1 cellular context compared by ENCODE assay signal in genomic region chr3:147713234-147714133, GRCh38.
TF ChIP-seq lines count a peak whose summit lies in the region.

No MANE protein-coding gene starts in this region.

TF ChIP-seq in HepG2, 621 proteins besides CTCF, POLR2A, EP300 and RAD21 (continued from another document):
- TF ChIP-seq SNAPC4 (CRISPR knock-in tag; IDR thresholded peaks at IDR 0.05): no peak
- TF ChIP-seq ZNF788 (CRISPR knock-in tag; IDR thresholded peaks at IDR 0.05; ENCODE audit: borderline replicate concordance): no peak
- no peak for TF ChIP-seq ZHX1 (CRISPR knock-in tag; IDR thresholded peaks at IDR 0.05; ENCODE audit: low read depth)
- TF ChIP-seq ZNF225 (CRISPR knock-in tag; IDR thresholded peaks at IDR 0.05): no peak
- TF ChIP-seq MYPOP (CRISPR knock-in tag; IDR thresholded peaks at IDR 0.05): no peak
- TF ChIP-seq NR2F1 (CRISPR knock-in tag; IDR thresholded peaks at IDR 0.05): no peak
- no peak for TF ChIP-seq ZNF10 (CRISPR knock-in tag; IDR thresholded peaks at IDR 0.05; ENCODE audit: borderline replicate concordance, low read depth)
- no peak for TF ChIP-seq HNF4G (IDR thresholded peaks at IDR 0.05; ENCODE audit: borderline replicate concordance, low read depth, low read length)
- TF ChIP-seq HNF4G (CRISPR knock-in tag; IDR thresholded peaks at IDR 0.05; ENCODE audit: borderline replicate concordance, low read depth): no peak
- TF ChIP-seq CHD2 (IDR thresholded peaks at IDR 0.05; ENCODE audit: low read depth, low read length): no peak
- no peak for TF ChIP-seq TAF1 (CRISPR knock-in tag; IDR thresholded peaks at IDR 0.05)
- no peak for TF ChIP-seq AHR (CRISPR knock-in tag; IDR thresholded peaks at IDR 0.05)
- TF ChIP-seq JUNB (CRISPR knock-in tag; IDR thresholded peaks at IDR 0.05; ENCODE audit: borderline replicate concordance): no peak
- TF ChIP-seq ZBTB34 (CRISPR knock-in tag; IDR thresholded peaks at IDR 0.05): no peak
TF ChIP-seq in HepG2: peak in this region for 0.
